In the genomic region with DNA sequence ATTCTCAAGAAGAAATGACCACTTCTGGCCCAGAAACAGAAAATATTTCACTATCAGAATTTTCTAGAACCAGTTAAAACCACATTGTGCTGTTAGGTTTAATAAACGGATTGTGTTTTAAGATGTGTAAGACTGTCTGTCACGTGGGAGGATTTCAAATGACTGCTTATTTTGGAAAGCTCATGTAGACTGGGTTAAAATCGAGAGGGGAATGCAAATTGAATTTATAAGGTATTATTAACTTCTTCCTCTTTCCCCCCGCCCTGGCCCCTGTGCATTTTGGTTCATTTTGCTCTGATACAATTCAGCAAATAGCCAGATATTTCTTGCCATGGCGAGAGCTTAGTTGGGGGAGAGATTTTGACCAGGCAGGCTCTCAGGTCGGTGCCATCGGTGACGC, we compare ENCODE assay signal across 21 cellular contexts.
DNase-seq lines count a peak whose midpoint lies in the region; TF ChIP-seq lines count a peak whose summit lies in the region.
"Had no signal": no experiment of that assay in that cellular context is flagged by ENCODE, and none has a peak within 500 bp of the region (broad histone marks: within the 10 kb centered on the region; RNA-seq: fewer than 3 reads in every experiment).

No MANE protein-coding gene starts in this region.

- no peak overlapping the region for H2AFZ ChIP-seq in Karpas-422 (ENCODE audit: low read length)
- no peak overlapping the region for H2AFZ ChIP-seq in neural progenitor cell (replicated peaks)
- no peak overlapping the region for H2AFZ ChIP-seq in PC-9
- H2AFZ ChIP-seq: GM23248 had no signal

- H3K36me3 ChIP-seq in Karpas-422 (ENCODE audit: insufficient read depth, low read length): no peaks in the 10 kb centered on the region
- no peaks in the 10 kb centered on the region for H3K36me3 ChIP-seq in neural progenitor cell
- H3K36me3 ChIP-seq in tibial nerve: no peaks in the 10 kb centered on the region
- no peaks in the 10 kb centered on the region for H3K36me3 ChIP-seq in PC-9 (ENCODE audit: low read depth)
- H3K36me3 ChIP-seq: BE2C; BLaER1 treated with 17β-estradiol and CSF1 and Interleukin-3, amounts not matched to agents 10 nM and 100 nM had no signal

- H3K4me2 ChIP-seq in Karpas-422 (ENCODE audit: low read depth, low read length, poor library complexity, severe bottlenecking) (peak overlapping the region; percentile 43), neural progenitor cell (no peak overlapping the region), PC-9 (no peak overlapping the region)
- H3K4me2 ChIP-seq: A549; BLaER1 treated with 17β-estradiol and CSF1 and Interleukin-3, amounts not matched to agents 10 nM and 100 nM had no signal

- H3K27ac ChIP-seq in Karpas-422 (ENCODE audit: low read length) (no peak overlapping the region), neural progenitor cell (no peak overlapping the region), tibial nerve (no peak overlapping the region), PC-9 (no peak overlapping the region)
- H3K27ac ChIP-seq: A549; BLaER1 treated with 17β-estradiol and CSF1 and Interleukin-3, amounts not matched to agents 10 nM and 100 nM; GM23248 had no signal

- H3K9me3 ChIP-seq in Karpas-422 (ENCODE audit: low read length): no peaks in the 10 kb centered on the region
- H3K9me3 ChIP-seq in neural progenitor cell (ENCODE audit: low read depth): no peaks in the 10 kb centered on the region
- no peaks in the 10 kb centered on the region for H3K9me3 ChIP-seq in tibial nerve
- H3K9me3 ChIP-seq in PC-9 (ENCODE audit: insufficient read depth, low read depth): no peaks in the 10 kb centered on the region
- H3K9me3 ChIP-seq: A549, BE2C had no signal

- H3F3A ChIP-seq in neural progenitor cell (ENCODE audit: low read depth) (no peaks in the 10 kb centered on the region), PC-9 (ENCODE audit: insufficient read depth, low read depth) (no peaks in the 10 kb centered on the region)

- no peak for TF ChIP-seq POLR2A in tibial nerve (IDR thresholded peaks at IDR 0.05)

- H3K4me1 Mint-ChIP-seq in neural progenitor cell: peaks cover 41% of the 10 kb centered on the region
- H3K4me1 Mint-ChIP-seq in activated CD4-positive, alpha-beta memory T cell treated with anti-CD3 and anti-CD28 coated beads for 36 hours (ENCODE audit: low read depth): no peaks in the 10 kb centered on the region
- H3K4me1 Mint-ChIP-seq: CD4-positive, alpha-beta memory T cell had no signal

- TF ChIP-seq EP300 in tibial nerve (IDR thresholded peaks at IDR 0.05): no peak

- H3K27ac Mint-ChIP-seq in neural progenitor cell: peak overlapping the region; percentile 35
- H3K27ac Mint-ChIP-seq in activated CD4-positive, alpha-beta memory T cell treated with anti-CD3 and anti-CD28 coated beads for 36 hours: no peak overlapping the region
- H3K27ac Mint-ChIP-seq: CD4-positive, alpha-beta memory T cell had no signal

- H3K9me3 Mint-ChIP-seq in neural progenitor cell: no peaks in the 10 kb centered on the region
- H3K9me3 Mint-ChIP-seq in activated CD4-positive, alpha-beta memory T cell treated with anti-CD3 and anti-CD28 coated beads for 36 hours: no peaks in the 10 kb centered on the region

- H3K4me3 Mint-ChIP-seq in neural progenitor cell: no peak overlapping the region
- H3K4me3 Mint-ChIP-seq in activated CD4-positive, alpha-beta memory T cell treated with anti-CD3 and anti-CD28 coated beads for 36 hours: no peak overlapping the region
- H3K4me3 Mint-ChIP-seq: CD4-positive, alpha-beta memory T cell had no signal

- WGBS in tibial nerve, 2 donors: 80 to 84% methylated on average over 8 of the region's 8 CpGs

- intact Hi-C loops in activated CD4-positive, alpha-beta memory T cell treated with anti-CD3 and anti-CD28 coated beads for 36 hours (cut with micrococcal nuclease): no loop called here
- intact Hi-C loops in PC-9 (cut with micrococcal nuclease; ENCODE audit: unreplicated experiment): no loop called here

- H4K20me1 ChIP-seq in Karpas-422 (ENCODE audit: insufficient read depth, low read depth, low read length) (no peaks in the 10 kb centered on the region), neural progenitor cell (ENCODE audit: low read depth) (no peaks in the 10 kb centered on the region), PC-9 (ENCODE audit: insufficient read depth) (no peaks in the 10 kb centered on the region)
- H4K20me1 ChIP-seq: BLaER1 treated with 17β-estradiol and CSF1 and Interleukin-3, amounts not matched to agents 10 nM and 100 nM had no signal

- DNase-seq in Karpas-422 (peak; percentile 58), germinal center (ENCODE audit: low spot score) (peak; percentile 68), neural progenitor cell (ENCODE audit: low spot score) (no peak), tibial nerve (ENCODE audit: low spot score in 2 of 2) (no peak), PC-9 (no peak), C1 segment of cervical spinal cord (lab: John Stamatoyannopoulos, UW) (no peak)
- DNase-seq in activated CD4-positive, alpha-beta memory T cell treated with anti-CD3 and anti-CD28 coated beads for 36 hours: no peak
- DNase-seq: 8988T; ACHN; AML-193; BE2C; Calu3; CD4-positive, alpha-beta memory T cell; COR-L47; DMS53; DMS79 treated with DMSO at 0.1 percent for 48 hours; GM23248; H7; HCEC 1CT had no signal

- H3K79me2 ChIP-seq in Karpas-422 (ENCODE audit: low read length) (no peaks in the 10 kb centered on the region), neural progenitor cell (ENCODE audit: low read depth) (no peaks in the 10 kb centered on the region), PC-9 (ENCODE audit: low read depth) (no peaks in the 10 kb centered on the region)

- no TSS peak for BruUV-seq in PC-9 (replicated peaks; lab: Mats Ljungman, UMichigan)

- H3K4me1 ChIP-seq in Karpas-422 (ENCODE audit: low read length): peaks cover 14% of the 10 kb centered on the region
- H3K4me1 ChIP-seq in neural progenitor cell: peaks cover 14% of the 10 kb centered on the region
- H3K4me1 ChIP-seq in tibial nerve: peaks cover 0 to 7% (median 0%) of the 10 kb centered on the region in 4 donors
- no peaks in the 10 kb centered on the region for H3K4me1 ChIP-seq in PC-9 (replicated peaks; ENCODE audit: insufficient read depth)
- H3K4me1 ChIP-seq: A549; BE2C; BLaER1 treated with 17β-estradiol and CSF1 and Interleukin-3, amounts not matched to agents 10 nM and 100 nM had no signal

- no peaks in the 10 kb centered on the region for H3K9me2 ChIP-seq in Karpas-422 (replicated peaks; ENCODE audit: insufficient read depth, low read length)
- H3K9me2 ChIP-seq in PC-9 (ENCODE audit: insufficient read depth): no peaks in the 10 kb centered on the region

- CTCF ChIA-PET in activated CD4-positive, alpha-beta memory T cell treated with anti-CD3 and anti-CD28 coated beads for 36 hours (lab: Charles Lee): no interaction called here
- CTCF ChIA-PET in PC-9 (lab: Charles Lee): no interaction called here

- H3K27me3 ChIP-seq in Karpas-422 (ENCODE audit: low read length) (no peaks in the 10 kb centered on the region), neural progenitor cell (no peaks in the 10 kb centered on the region), tibial nerve (no peaks in the 10 kb centered on the region), PC-9 (ENCODE audit: insufficient read depth, low read depth) (no peaks in the 10 kb centered on the region)
- H3K27me3 ChIP-seq: BE2C; BLaER1 treated with 17β-estradiol and CSF1 and Interleukin-3, amounts not matched to agents 10 nM and 100 nM had no signal

- TF ChIP-seq CTCF in neural progenitor cell (IDR thresholded peaks at IDR 0.05) (no peak), tibial nerve (IDR thresholded peaks at IDR 0.05) (no peak), PC-9 (conservative IDR thresholded peaks at IDR 0.05) (no peak)

- H3K27me3 Mint-ChIP-seq in neural progenitor cell (ENCODE audit: insufficient read depth, low read depth): peaks cover 9% of the 10 kb centered on the region
- no peaks in the 10 kb centered on the region for H3K27me3 Mint-ChIP-seq in activated CD4-positive, alpha-beta memory T cell treated with anti-CD3 and anti-CD28 coated beads for 36 hours
- H3K27me3 Mint-ChIP-seq: CD4-positive, alpha-beta memory T cell had no signal

- H3K9ac ChIP-seq in Karpas-422 (ENCODE audit: low read length): no peak overlapping the region
- H3K9ac ChIP-seq in neural progenitor cell: no peak overlapping the region
- H3K9ac ChIP-seq: BLaER1 treated with 17β-estradiol and CSF1 and Interleukin-3, amounts not matched to agents 10 nM and 100 nM; GM23248 had no signal

- POLR2A ChIA-PET in activated CD4-positive, alpha-beta memory T cell treated with anti-CD3 and anti-CD28 coated beads for 36 hours (lab: Charles Lee): no interaction called here
- POLR2A ChIA-PET in PC-9 (lab: Charles Lee; ENCODE audit: unreplicated experiment): no interaction called here

- H3K36me3 Mint-ChIP-seq in neural progenitor cell: no peaks in the 10 kb centered on the region
- no peaks in the 10 kb centered on the region for H3K36me3 Mint-ChIP-seq in activated CD4-positive, alpha-beta memory T cell treated with anti-CD3 and anti-CD28 coated beads for 36 hours

- H3K4me3 ChIP-seq in Karpas-422 (ENCODE audit: low read length) (peak overlapping the region; percentile 11; the same call in 1 of the 2 replicates), neural progenitor cell (no peak overlapping the region), tibial nerve (no peak overlapping the region), PC-9 (no peak overlapping the region)
- H3K4me3 ChIP-seq: A549; BLaER1 treated with 17β-estradiol and CSF1 and Interleukin-3, amounts not matched to agents 10 nM and 100 nM; GM23248 had no signal

Comparison
In these comparisons a context has a peak if more than half of its experiments do, and no peak if none do; other contexts are left out.
1. DNase-seq: peak in Karpas-422 (single experiment) and germinal center (single experiment); none in neural progenitor cell (single experiment), activated CD4-positive, alpha-beta memory T cell treated with anti-CD3 and anti-CD28 coated beads for 36 hours (single experiment), tibial nerve (0 of 2), PC-9 (0 of 2) and C1 segment of cervical spinal cord (0 of 14).